ENCODE assay signal across 1 cellular context in genomic region chr2:226831266-226831665, GRCh38.
TF ChIP-seq lines count a peak whose summit lies in the region.

No MANE protein-coding gene starts in this region.

TF ChIP-seq in HepG2, 621 proteins besides CTCF, POLR2A, EP300 and RAD21:
- TF ChIP-seq ZNF484 (CRISPR knock-in tag; IDR thresholded peaks at IDR 0.05; ENCODE audit: borderline replicate concordance, low read depth) (no peak), CREB1 (IDR thresholded peaks at IDR 0.05) (peak; percentile 11; the same call in 1 of the 2 replicates), CREB1 (CRISPR knock-in tag; IDR thresholded peaks at IDR 0.05) (no peak)
